ENCODE assay signal across 12 cellular contexts in the genomic region with DNA sequence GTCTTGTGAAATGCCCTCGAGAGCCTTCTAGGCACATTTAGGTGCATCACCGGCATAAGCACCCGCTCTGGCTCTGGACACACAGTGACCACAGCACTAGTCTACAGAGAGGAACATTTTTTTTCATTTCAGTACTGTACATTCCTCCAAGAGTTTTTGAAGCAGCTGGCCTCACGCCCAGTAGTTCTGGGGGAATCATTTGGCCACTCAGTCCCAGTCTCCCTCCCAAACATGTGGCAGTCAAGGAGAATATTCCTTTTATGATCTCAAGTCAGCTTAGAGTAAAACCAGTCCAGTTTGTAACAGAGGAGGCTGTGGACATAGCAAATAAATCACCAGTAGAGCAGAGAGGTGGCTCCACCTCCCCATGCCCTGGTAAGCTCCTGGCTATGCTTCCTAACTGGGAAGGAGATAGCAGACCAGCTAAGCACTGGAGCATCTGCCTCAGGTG. TPM values are rescaled to one million over a fixed set of nuclear protein-coding genes. Genes with fewer than 3 reads are reported as not detected.
A peak's percentile ranks its signal among the peaks of the same experiment; 100 is the strongest.
DNase-seq lines count a peak whose midpoint lies in the region; ATAC-seq and TF ChIP-seq lines count a peak whose summit lies in the region.
"Had no signal": no experiment of that assay in that cellular context is flagged by ENCODE, and none has a peak within 500 bp of the region (broad histone marks: within the 10 kb centered on the region; RNA-seq: fewer than 3 reads in every experiment).

No MANE protein-coding gene starts in this region.

- TF ChIP-seq POLR2A in esophagus muscularis mucosa (IDR thresholded peaks at IDR 0.05; ENCODE audit: low read depth) = no peak

- peaks cover 40% of the 10 kb centered on the region for H3K4me1 Mint-ChIP-seq in mesothelial cell of epicardium
- H3K4me1 Mint-ChIP-seq: activated naive CD4-positive, alpha-beta T cell treated with anti-CD3 and anti-CD28 coated beads, Interleukin-2, amount 50 U/mL, for 24 hours had no signal

- H3K4me3 Mint-ChIP-seq in mesothelial cell of epicardium = no peak overlapping the region
- H3K4me3 Mint-ChIP-seq: activated naive CD4-positive, alpha-beta T cell treated with anti-CD3 and anti-CD28 coated beads, Interleukin-2, amount 50 U/mL, for 24 hours had no signal

- peak overlapping the region; percentile 91 for H3K27ac Mint-ChIP-seq in mesothelial cell of epicardium
- H3K27ac Mint-ChIP-seq: activated naive CD4-positive, alpha-beta T cell treated with anti-CD3 and anti-CD28 coated beads, Interleukin-2, amount 50 U/mL, for 24 hours had no signal

- intact Hi-C loops in esophagus muscularis mucosa (cut with DNase I) = loop anchor here (5.0 kb wide), 2 partner anchors 43 to 118 kb away; no protein-coding TSS in a partner anchor
- intact Hi-C loops in upper lobe of right lung (cut with DNase I) = no loop called here

- no peaks in the 10 kb centered on the region for H3K9me3 Mint-ChIP-seq in mesothelial cell of epicardium
- H3K9me3 Mint-ChIP-seq: activated naive CD4-positive, alpha-beta T cell treated with anti-CD3 and anti-CD28 coated beads, Interleukin-2, amount 50 U/mL, for 24 hours had no signal

- no peak for TF ChIP-seq EP300 in esophagus muscularis mucosa (IDR thresholded peaks at IDR 0.05)

- DNase-seq in M059J (ENCODE audit: low read depth) = peak; percentile 84
- no peak for DNase-seq in esophagus muscularis mucosa (ENCODE audit: extremely low spot score)
- DNase-seq in mesothelial cell of epicardium (ENCODE audit: low spot score in 2 of 2, unreplicated experiment in 2 of 2) = peak; percentile 33 to 63
- no peak for DNase-seq in upper lobe of right lung
- DNase-seq in putamen (ENCODE audit: low spot score) = no peak
- DNase-seq in cerebellar cortex (ENCODE audit: low spot score) = no peak
- DNase-seq in foreskin melanocyte = no peak
- DNase-seq: activated CD4-positive, alpha-beta T cell treated with anti-CD3 and anti-CD28 coated beads for 4 hours; small intestine; stimulated activated CD8-positive, alpha-beta memory T cell treated with anti-CD3 and anti-CD28 coated beads, Interleukin-4, amount 100 ng/mL, for 48 hours had no signal

- 11% methylated on average over 4 of the region's 4 CpGs for WGBS in esophagus muscularis mucosa

- no peaks in the 10 kb centered on the region for H3K27me3 Mint-ChIP-seq in mesothelial cell of epicardium (ENCODE audit: low read depth)

- no peaks in the 10 kb centered on the region for H3K27me3 ChIP-seq in esophagus muscularis mucosa
- no peaks in the 10 kb centered on the region for H3K27me3 ChIP-seq in upper lobe of right lung

- H3K4me3 ChIP-seq in esophagus muscularis mucosa = no peak overlapping the region
- H3K4me3 ChIP-seq in upper lobe of right lung = no peak overlapping the region

- H3K4me1 ChIP-seq in esophagus muscularis mucosa (peaks cover 3 to 59% (median 50%) of the 10 kb centered on the region in 4 donors), upper lobe of right lung (peaks cover 6% of the 10 kb centered on the region)

- no peaks in the 10 kb centered on the region for H3K36me3 ChIP-seq in esophagus muscularis mucosa
- no peaks in the 10 kb centered on the region for H3K36me3 ChIP-seq in upper lobe of right lung

- peak; percentile 51 for ATAC-seq in upper lobe of right lung

- peak in 2 of 3 experiments; percentile 21 to 24 for TF ChIP-seq CTCF in esophagus muscularis mucosa (IDR thresholded peaks at IDR 0.05)
- TF ChIP-seq CTCF in mesothelial cell of epicardium (IDR thresholded peaks at IDR 0.05; ENCODE audit: unreplicated experiment) = no peak
- no peak for TF ChIP-seq CTCF in upper lobe of right lung (IDR thresholded peaks at IDR 0.05)

- H3K27ac ChIP-seq in esophagus muscularis mucosa (replicated peaks in 1 of 4) = peak overlapping the region; percentile 53 to 75 (median 73)
- no peak overlapping the region for H3K27ac ChIP-seq in upper lobe of right lung

- no peaks in the 10 kb centered on the region for H3K36me3 Mint-ChIP-seq in mesothelial cell of epicardium
- H3K36me3 Mint-ChIP-seq: activated naive CD4-positive, alpha-beta T cell treated with anti-CD3 and anti-CD28 coated beads, Interleukin-2, amount 50 U/mL, for 24 hours had no signal

- H3K9me3 ChIP-seq in esophagus muscularis mucosa (no peaks in the 10 kb centered on the region), upper lobe of right lung (no peaks in the 10 kb centered on the region)

RNA-seq across cellular contexts. Expression of a gene that starts 48.1 kb away (rescaled TPM):
- total RNA-seq in M059J (2014; rRNA removed; shearing (Covaris generic)) = 11.4 and 14.5 TPM in 2 replicates
- total RNA-seq in esophagus muscularis mucosa = 10 to 100 TPM; 11.6 to 38.1 (median 17.7) TPM
- total RNA-seq in mesothelial cell of epicardium = 9.0 to 9.3 TPM (median 9.2 TPM) in 3 replicates
- 0.61 TPM for total RNA-seq in upper lobe of right lung
- total RNA-seq: epithelial cell of proximal tubule had no signal

Comparison
In these comparisons a context has a peak if more than half of its experiments do, and no peak if none do; other contexts are left out.
1. DNase-seq: peak in M059J (single experiment) and mesothelial cell of epicardium (2 of 2); none in esophagus muscularis mucosa (single experiment), upper lobe of right lung (single experiment), putamen (single experiment), cerebellar cortex (single experiment) and foreskin melanocyte (single experiment).
2. CTCF ChIP-seq: peak in esophagus muscularis mucosa (2 of 3); none in mesothelial cell of epicardium (single experiment) and upper lobe of right lung (single experiment).